In the genomic region with DNA sequence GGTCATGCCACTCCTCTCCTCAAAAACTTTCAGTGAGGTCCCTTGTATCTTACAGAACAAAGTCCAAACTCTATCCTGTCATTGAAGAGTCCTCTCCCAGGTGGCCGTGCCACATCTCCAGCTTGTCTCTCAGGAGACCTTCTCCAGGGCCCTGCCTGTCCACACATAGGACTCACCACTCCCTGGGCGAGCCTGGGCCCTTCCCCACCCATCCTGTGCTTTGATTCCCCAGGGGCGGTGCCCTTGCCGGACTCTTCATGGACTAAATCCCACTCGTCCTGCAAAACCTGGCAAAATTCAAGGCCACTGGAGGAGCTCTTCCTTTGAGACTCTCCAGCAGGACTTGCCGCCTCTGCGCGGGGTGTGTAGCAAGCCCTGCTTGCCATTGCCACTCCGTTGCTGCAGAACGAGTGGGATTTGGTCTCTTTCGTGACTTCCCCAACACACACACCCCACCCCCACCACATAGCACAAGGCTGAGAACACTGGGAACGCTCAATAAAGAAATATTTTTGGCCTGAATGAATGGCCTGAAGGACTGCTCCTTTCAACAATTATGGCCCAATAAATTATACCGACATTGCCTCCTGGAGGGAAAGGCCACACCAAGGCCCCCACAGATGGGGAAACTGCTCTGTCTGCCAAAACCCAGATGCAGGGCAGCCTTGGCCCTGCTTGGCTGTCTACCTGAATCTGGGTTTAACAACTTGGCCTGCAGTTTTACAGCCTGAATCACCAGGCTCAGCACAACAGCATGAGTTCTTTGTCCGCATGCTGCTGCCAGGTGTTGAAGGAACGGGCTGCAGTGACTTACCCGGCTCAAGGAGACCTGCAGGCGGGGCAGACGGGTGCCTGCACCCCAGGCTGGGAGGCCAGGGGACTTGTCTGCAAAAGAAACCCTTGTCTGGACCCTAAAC, we compare ENCODE assay signal across 12 cellular contexts.
DNase-seq lines count a peak whose midpoint lies in the region; ATAC-seq, FAIRE-seq and TF ChIP-seq lines count a peak whose summit lies in the region.
"Had no signal": no experiment of that assay in that cellular context is flagged by ENCODE, and none has a peak within 500 bp of the region (broad histone marks: within the 10 kb centered on the region; RNA-seq: fewer than 3 reads in every experiment).

No MANE protein-coding gene starts in this region.

- DNase-seq in T-helper 2 cell treated with Interferon-gamma antibody and Interleukin-4, amounts not matched to agents 5 μg/mL and 100 μg/mL, for 36 hours (ENCODE audit: low spot score), result no peak
- no peak for DNase-seq in T-helper 2 cell
- no peak for DNase-seq in activated CD8-positive, alpha-beta memory T cell treated with anti-CD3 and anti-CD28 coated beads, Interleukin-2, amount 10 ng/mL, durations not matched to agents 7 days and 5 days
- peak in 1 of 2 donors; percentile 51 for DNase-seq in left colon
- peak; percentile 52 for DNase-seq in ureter (ENCODE audit: low spot score)
- DNase-seq in kidney glomerular epithelial cell (lab: John Stamatoyannopoulos, UW), result no peak
- no peak for DNase-seq in frontal cortex (ENCODE audit: low spot score in 2 of 2)
- no peak for DNase-seq in omental fat pad (ENCODE audit: low spot score)
- DNase-seq: NCI-H2081, T-helper 17 cell had no signal

- H3K4me3 Mint-ChIP-seq in T-helper 2 cell treated with Interferon-gamma antibody and Interleukin-4, amounts not matched to agents 5 μg/mL and 100 μg/mL, for 36 hours, result no peak overlapping the region
- H3K4me3 Mint-ChIP-seq in activated CD8-positive, alpha-beta memory T cell treated with anti-CD3 and anti-CD28 coated beads, Interleukin-2, amount 10 ng/mL, durations not matched to agents 7 days and 5 days, result no peak overlapping the region
- H3K4me3 Mint-ChIP-seq: T-helper 17 cell had no signal

- no peaks in the 10 kb centered on the region for H3K27me3 Mint-ChIP-seq in T-helper 2 cell treated with Interferon-gamma antibody and Interleukin-4, amounts not matched to agents 5 μg/mL and 100 μg/mL, for 36 hours (ENCODE audit: low read depth)
- no peaks in the 10 kb centered on the region for H3K27me3 Mint-ChIP-seq in activated CD8-positive, alpha-beta memory T cell treated with anti-CD3 and anti-CD28 coated beads, Interleukin-2, amount 10 ng/mL, durations not matched to agents 7 days and 5 days
- H3K27me3 Mint-ChIP-seq: T-helper 17 cell had no signal

- H3K9me3 Mint-ChIP-seq in T-helper 2 cell treated with Interferon-gamma antibody and Interleukin-4, amounts not matched to agents 5 μg/mL and 100 μg/mL, for 36 hours, result no peaks in the 10 kb centered on the region
- H3K9me3 Mint-ChIP-seq in activated CD8-positive, alpha-beta memory T cell treated with anti-CD3 and anti-CD28 coated beads, Interleukin-2, amount 10 ng/mL, durations not matched to agents 7 days and 5 days (ENCODE audit: low read depth), result no peaks in the 10 kb centered on the region

- no peak for ATAC-seq in activated CD8-positive, alpha-beta memory T cell treated with anti-CD3 and anti-CD28 coated beads, Interleukin-2, amount 10 ng/mL, durations not matched to agents 7 days and 5 days
- ATAC-seq in left colon, result peak; percentile 27
- ATAC-seq in omental fat pad (ENCODE audit: low FRiP score), result no peak
- ATAC-seq: T-helper 17 cell had no signal

- H3K36me3 Mint-ChIP-seq in T-helper 2 cell treated with Interferon-gamma antibody and Interleukin-4, amounts not matched to agents 5 μg/mL and 100 μg/mL, for 36 hours (ENCODE audit: low read depth), result peaks cover 5% of the 10 kb centered on the region
- no peaks in the 10 kb centered on the region for H3K36me3 Mint-ChIP-seq in activated CD8-positive, alpha-beta memory T cell treated with anti-CD3 and anti-CD28 coated beads, Interleukin-2, amount 10 ng/mL, durations not matched to agents 7 days and 5 days

- peaks cover 22% of the 10 kb centered on the region for H3K4me1 Mint-ChIP-seq in T-helper 2 cell treated with Interferon-gamma antibody and Interleukin-4, amounts not matched to agents 5 μg/mL and 100 μg/mL, for 36 hours (ENCODE audit: low read depth)
- H3K4me1 Mint-ChIP-seq in activated CD8-positive, alpha-beta memory T cell treated with anti-CD3 and anti-CD28 coated beads, Interleukin-2, amount 10 ng/mL, durations not matched to agents 7 days and 5 days, result peaks cover 41% of the 10 kb centered on the region

- FAIRE-seq in frontal cortex (lab: Jason Lieb, UNC), result no peak
- FAIRE-seq: A204.1, GM18507 had no signal

- H3K27ac Mint-ChIP-seq in T-helper 2 cell treated with Interferon-gamma antibody and Interleukin-4, amounts not matched to agents 5 μg/mL and 100 μg/mL, for 36 hours, result peak overlapping the region; percentile 36
- peak overlapping the region; percentile 56 for H3K27ac Mint-ChIP-seq in activated CD8-positive, alpha-beta memory T cell treated with anti-CD3 and anti-CD28 coated beads, Interleukin-2, amount 10 ng/mL, durations not matched to agents 7 days and 5 days
- H3K27ac Mint-ChIP-seq: T-helper 17 cell had no signal

- CTCF ChIA-PET in activated CD8-positive, alpha-beta memory T cell treated with anti-CD3 and anti-CD28 coated beads, Interleukin-2, amount 10 ng/mL, durations not matched to agents 7 days and 5 days (lab: Charles Lee), result interaction anchor here (1.2 kb wide), 1 partner anchor 16 kb away, joined by 5 read pairs; no protein-coding TSS in a partner anchor

- intact Hi-C loops in left colon (cut with DNase I, micrococcal nuclease), result no loop called here

- TF ChIP-seq CTCF in omental fat pad (IDR thresholded peaks at IDR 0.05), result no peak
